ENCODE assay signal across 8 cellular contexts in genomic region chr2:111168528-111168929, GRCh38. TPM values are rescaled to one million over a fixed set of nuclear protein-coding genes. Genes with fewer than 3 reads are reported as not detected.
DNase-seq lines count a peak whose midpoint lies in the region; ATAC-seq and TF ChIP-seq lines count a peak whose summit lies in the region.

No MANE protein-coding gene starts in this region.

- DNase-seq in Right ventricle myocardium superior (no peak), cardiac septum (ENCODE audit: low spot score) (no peak), HUDEP-2 (lab: John Stamatoyannopoulos, UW; ENCODE audit: unreplicated experiment in 76 of 76) (peak in 73 of 76 experiments; percentile 23 to 87 (median 70)), fibroblast of pulmonary artery (ENCODE audit: low read depth) (peak; percentile 59), inferior parietal cortex (ENCODE audit: extremely low spot score) (no peak)
- peak; percentile 81 for DNase-seq in activated CD8-positive, alpha-beta memory T cell treated with anti-CD3 and anti-CD28 coated beads for 24 hours
- peak; percentile 47 to 53 for DNase-seq in stimulated activated CD4-positive, alpha-beta T cell treated with anti-CD3 and anti-CD28 coated beads, Interleukin-2, amount 100 ng/mL, for 48 hours

- intact Hi-C loops in Right ventricle myocardium superior (cut with DNase I) (no loop called here), cardiac septum (cut with DNase I) (no loop called here)

- peak; percentile 87 for ATAC-seq in Right ventricle myocardium superior (ENCODE audit: poor library complexity)
- no peak for ATAC-seq in GM18505 (IDR thresholded peaks at IDR 0.05; ENCODE audit: unreplicated experiment)

- no peak overlapping the region for H3K4me3 ChIP-seq in fibroblast of pulmonary artery (replicated peaks; ENCODE audit: low read depth, low read length)

- TF ChIP-seq POLR2A in GM18505 (IDR thresholded peaks at IDR 0.05; ENCODE audit: borderline replicate concordance, extremely low read depth, insufficient read depth, insufficient read length), result no peak

- no peak for TF ChIP-seq CTCF in fibroblast of pulmonary artery (IDR thresholded peaks at IDR 0.05; ENCODE audit: low read length, missing control alignments)

RNA-seq across cellular contexts. Expression of gene BCL2L11, which starts 47.8 kb away (rescaled TPM):
- 10.8 TPM for total RNA-seq in Right ventricle myocardium superior
- total RNA-seq in cardiac septum, result 5.2 TPM

Comparison
In these comparisons a context has a peak if more than half of its experiments do, and no peak if none do; other contexts are left out.
1. DNase-seq: peak in HUDEP-2 (73 of 76), activated CD8-positive, alpha-beta memory T cell treated with anti-CD3 and anti-CD28 coated beads for 24 hours (single experiment), fibroblast of pulmonary artery (single experiment) and stimulated activated CD4-positive, alpha-beta T cell treated with anti-CD3 and anti-CD28 coated beads, Interleukin-2, amount 100 ng/mL, for 48 hours (2 of 2); none in Right ventricle myocardium superior (single experiment), cardiac septum (single experiment) and inferior parietal cortex (single experiment).